ENCODE assay signal across 8 cellular contexts in the genomic region with DNA sequence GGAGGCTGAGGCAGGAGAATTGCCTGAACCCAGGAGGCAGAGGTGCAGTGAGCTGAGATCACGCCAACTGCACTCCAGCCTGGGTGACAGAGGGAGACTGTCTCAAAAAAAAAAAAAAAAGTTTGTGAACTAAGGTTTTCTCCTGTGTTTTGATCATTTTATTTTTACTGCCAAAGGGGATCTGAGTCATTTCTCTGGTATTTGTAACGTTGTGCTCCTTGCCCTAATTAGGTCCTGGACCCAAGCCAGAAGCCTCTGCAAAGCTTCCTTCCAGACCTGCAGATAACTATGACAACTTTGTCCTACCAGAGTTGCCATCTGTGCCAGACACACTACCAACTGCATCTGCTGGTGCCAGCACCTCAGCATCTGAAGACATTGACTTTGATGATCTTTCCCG. TPM values are rescaled to one million over a fixed set of nuclear protein-coding genes. Genes with fewer than 3 reads are reported as not detected.
DNase-seq lines count a peak whose midpoint lies in the region; ATAC-seq and TF ChIP-seq lines count a peak whose summit lies in the region.

No MANE protein-coding gene starts in this region.

- H4K20me1 ChIP-seq in mammary epithelial cell (ENCODE audit: insufficient read depth, low read length) = no peaks in the 10 kb centered on the region

- H3K27ac ChIP-seq in A673 (ENCODE audit: low read depth, low read length, poor library complexity, severe bottlenecking) = no peak overlapping the region
- H3K27ac ChIP-seq in mammary epithelial cell (ENCODE audit: insufficient read depth, low read depth, low read length) = no peak overlapping the region
- peak overlapping the region in 1 of 2 donors; percentile 71 for H3K27ac ChIP-seq in lung (ENCODE audit: low read depth in 1 of 2, low read length in 1 of 2)

- H3K4me3 ChIP-seq in A673 (ENCODE audit: low read depth, low read length, poor library complexity, severe bottlenecking) (no peak overlapping the region), mammary epithelial cell (replicated peaks in 1 of 3; ENCODE audit: insufficient read depth in 1 of 3, low read depth in 2 of 3, low read length in 3 of 3) (no peak overlapping the region), lung (no peak overlapping the region)

- no peak overlapping the region for H3K4me2 ChIP-seq in mammary epithelial cell (ENCODE audit: insufficient read depth, low read depth, low read length)

- H3K9me3 Mint-ChIP-seq in WTC11 = no peaks in the 10 kb centered on the region

- no peaks in the 10 kb centered on the region for H3K4me1 Mint-ChIP-seq in WTC11

- ATAC-seq in lung (ENCODE audit: insufficient read depth, low FRiP score) = peak; percentile 34
- ATAC-seq in HG03097 (IDR thresholded peaks at IDR 0.05; ENCODE audit: low FRiP score, unreplicated experiment) = no peak
- no peak for ATAC-seq in WTC11

- H3K4me1 ChIP-seq in A673 (ENCODE audit: insufficient read depth, low read length, poor library complexity, severe bottlenecking) = peaks cover 27% of the 10 kb centered on the region
- H3K4me1 ChIP-seq in mammary epithelial cell (ENCODE audit: insufficient read depth, low read length) = peaks cover 32% of the 10 kb centered on the region
- H3K4me1 ChIP-seq in lung (ENCODE audit: control insufficient read depth in 2 of 2, insufficient read depth in 2 of 2, low read length in 2 of 2) = peaks cover 4 to 31% of the 10 kb centered on the region in 2 donors

- H3K36me3 ChIP-seq in A673 (ENCODE audit: insufficient read depth, low read length, poor library complexity, severe bottlenecking) = peaks cover 77% of the 10 kb centered on the region
- peaks cover 31% of the 10 kb centered on the region for H3K36me3 ChIP-seq in mammary epithelial cell (ENCODE audit: insufficient read depth, low read length)
- peaks cover 24 to 32% of the 10 kb centered on the region in 2 donors for H3K36me3 ChIP-seq in lung (ENCODE audit: control insufficient read depth in 2 of 2, insufficient read depth in 2 of 2, low read length in 2 of 2)

- in situ Hi-C loops in mammary epithelial cell (cut with MboI; ENCODE audit: low sequenced_read_pairs in 2 of 2) = no loop called here

- no peak for TF ChIP-seq EP300 in Ishikawa (IDR thresholded peaks at IDR 0.05; ENCODE audit: borderline replicate concordance)

- POLR2A ChIA-PET in A673 (lab: Charles Lee; ENCODE audit: low non-redundant PET) (no interaction called here), WTC11 (lab: Charles Lee) (no interaction called here)

- H3K4me3 Mint-ChIP-seq in WTC11 = no peak overlapping the region

- peaks cover 54% of the 10 kb centered on the region for H3K79me2 ChIP-seq in mammary epithelial cell (ENCODE audit: insufficient read depth, low read length)

- no TSS peak for BruUV-seq in A673 (replicated peaks; lab: Mats Ljungman, UMichigan)
- no TSS peak for BruUV-seq in mammary epithelial cell (replicated peaks; lab: Mats Ljungman, UMichigan)

- DNase-seq in A673 (ENCODE audit: low spot score) (peak; percentile 92), mammary epithelial cell (peak; percentile 81), lung (ENCODE audit: low spot score) (peak; percentile 34), activated gamma-delta T cell (lab: John Stamatoyannopoulos, UW) (no peak), WTC11 (ENCODE audit: low spot score) (no peak), GM19238 (ENCODE audit: insufficient read length, low spot score) (no peak)

- peaks cover 79% of the 10 kb centered on the region for H3K36me3 Mint-ChIP-seq in WTC11

- H3K27me3 Mint-ChIP-seq in WTC11 (ENCODE audit: low read depth) = no peaks in the 10 kb centered on the region

- WGBS in mammary epithelial cell (ENCODE audit: low coverage, missing lambda C conversion rate) = 8% methylated on average over 3 of the region's 3 CpGs
- 39 to 53% methylated on average over 3 of the region's 3 CpGs for WGBS in lung, 2 donors

- no peak overlapping the region for H2AFZ ChIP-seq in mammary epithelial cell (ENCODE audit: low read depth, low read length)

- H3K9me3 ChIP-seq in A673 (ENCODE audit: low read depth, low read length, poor library complexity, severe bottlenecking) = no peaks in the 10 kb centered on the region
- no peaks in the 10 kb centered on the region for H3K9me3 ChIP-seq in mammary epithelial cell (replicated peaks; ENCODE audit: insufficient read depth, low read length)
- no peaks in the 10 kb centered on the region for H3K9me3 ChIP-seq in lung (ENCODE audit: control insufficient read depth in 2 of 2, insufficient read depth in 1 of 2, low read length in 1 of 2)

- no peak for TF ChIP-seq RAD21 in Ishikawa (IDR thresholded peaks at IDR 0.05; ENCODE audit: low read depth)

- H3K27me3 ChIP-seq in A673 (replicated peaks; ENCODE audit: insufficient read depth, low read depth, low read length, poor library complexity) (no peaks in the 10 kb centered on the region), mammary epithelial cell (ENCODE audit: insufficient read depth, low read length) (no peaks in the 10 kb centered on the region), lung (ENCODE audit: control insufficient read depth, insufficient read depth) (no peaks in the 10 kb centered on the region)

- intact Hi-C loops in A673 (cut with micrococcal nuclease; ENCODE audit: unreplicated experiment) (no loop called here), mammary epithelial cell (cut with micrococcal nuclease) (no loop called here)

- no peak for TF ChIP-seq CTCF in A673 (conservative IDR thresholded peaks at IDR 0.05; ENCODE audit: low read depth, low read length)
- TF ChIP-seq CTCF in mammary epithelial cell (conservative IDR thresholded peaks at IDR 0.05 in 1 of 2, IDR thresholded peaks at IDR 0.05 in 1 of 2; ENCODE audit: extremely low read depth in 1 of 2, insufficient read depth in 1 of 2, low read depth in 1 of 2, low read length in 2 of 2) = no peak
- TF ChIP-seq CTCF in lung (IDR thresholded peaks at IDR 0.05; ENCODE audit: control extremely low read depth, extremely low read depth) = no peak
- TF ChIP-seq CTCF in WTC11 (IDR thresholded peaks at IDR 0.05) = no peak

- no peak overlapping the region for H3K27ac Mint-ChIP-seq in WTC11

- H3K9ac ChIP-seq in mammary epithelial cell (ENCODE audit: insufficient read depth, low read length) = no peak overlapping the region

- dilution Hi-C loops in mammary epithelial cell (cut with HindIII; ENCODE audit: low sequenced_read_pairs) = no loop called here

- CTCF ChIA-PET in A673 (lab: Charles Lee) (interaction anchor here (0.7 kb wide), 2 partner anchors 31 to 181 kb away, joined by 3 to 7 read pairs; no protein-coding TSS in a partner anchor), mammary epithelial cell (lab: Charles Lee; ENCODE audit: low non-redundant PET) (no interaction called here), WTC11 (lab: Charles Lee) (no interaction called here)

TF ChIP-seq in Ishikawa, 13 proteins besides CTCF, POLR2A, EP300 and RAD21 (continues in another document):
- TF ChIP-seq FOXM1 (IDR thresholded peaks at IDR 0.05; ENCODE audit: borderline replicate concordance, low read depth) (no peak), CEBPB (IDR thresholded peaks at IDR 0.05) (no peak), TEAD4 (IDR thresholded peaks at IDR 0.05) (peak; percentile 46; the same call in 1 of the 2 replicates), NFIC (IDR thresholded peaks at IDR 0.05) (peak; percentile 72)
- TF ChIP-seq, protein P1, sequence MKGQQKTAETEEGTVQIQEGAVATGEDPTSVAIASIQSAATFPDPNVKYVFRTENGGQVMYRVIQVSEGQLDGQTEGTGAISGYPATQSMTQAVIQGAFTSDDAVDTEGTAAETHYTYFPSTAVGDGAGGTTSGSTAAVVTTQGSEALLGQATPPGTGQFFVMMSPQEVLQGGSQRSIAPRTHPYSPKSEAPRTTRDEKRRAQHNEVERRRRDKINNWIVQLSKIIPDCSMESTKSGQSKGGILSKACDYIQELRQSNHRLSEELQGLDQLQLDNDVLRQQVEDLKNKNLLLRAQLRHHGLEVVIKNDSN (IDR thresholded peaks at IDR 0.05) = no peak

TF ChIP-seq in WTC11, 78 proteins besides CTCF, POLR2A, EP300 and RAD21 (continues in another document):
- TF ChIP-seq TCF7 (CRISPR knock-in tag; IDR thresholded peaks at IDR 0.05; ENCODE audit: low read depth) (no peak), SOX15 (CRISPR knock-in tag; IDR thresholded peaks at IDR 0.05) (no peak), ZNF416 (CRISPR knock-in tag; IDR thresholded peaks at IDR 0.05) (no peak), NR2C2 (CRISPR knock-in tag; IDR thresholded peaks at IDR 0.05) (no peak)
- TF ChIP-seq, protein P2, sequence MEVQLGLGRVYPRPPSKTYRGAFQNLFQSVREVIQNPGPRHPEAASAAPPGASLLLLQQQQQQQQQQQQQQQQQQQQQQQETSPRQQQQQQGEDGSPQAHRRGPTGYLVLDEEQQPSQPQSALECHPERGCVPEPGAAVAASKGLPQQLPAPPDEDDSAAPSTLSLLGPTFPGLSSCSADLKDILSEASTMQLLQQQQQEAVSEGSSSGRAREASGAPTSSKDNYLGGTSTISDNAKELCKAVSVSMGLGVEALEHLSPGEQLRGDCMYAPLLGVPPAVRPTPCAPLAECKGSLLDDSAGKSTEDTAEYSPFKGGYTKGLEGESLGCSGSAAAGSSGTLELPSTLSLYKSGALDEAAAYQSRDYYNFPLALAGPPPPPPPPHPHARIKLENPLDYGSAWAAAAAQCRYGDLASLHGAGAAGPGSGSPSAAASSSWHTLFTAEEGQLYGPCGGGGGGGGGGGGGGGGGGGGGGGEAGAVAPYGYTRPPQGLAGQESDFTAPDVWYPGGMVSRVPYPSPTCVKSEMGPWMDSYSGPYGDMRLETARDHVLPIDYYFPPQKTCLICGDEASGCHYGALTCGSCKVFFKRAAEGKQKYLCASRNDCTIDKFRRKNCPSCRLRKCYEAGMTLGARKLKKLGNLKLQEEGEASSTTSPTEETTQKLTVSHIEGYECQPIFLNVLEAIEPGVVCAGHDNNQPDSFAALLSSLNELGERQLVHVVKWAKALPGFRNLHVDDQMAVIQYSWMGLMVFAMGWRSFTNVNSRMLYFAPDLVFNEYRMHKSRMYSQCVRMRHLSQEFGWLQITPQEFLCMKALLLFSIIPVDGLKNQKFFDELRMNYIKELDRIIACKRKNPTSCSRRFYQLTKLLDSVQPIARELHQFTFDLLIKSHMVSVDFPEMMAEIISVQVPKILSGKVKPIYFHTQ (CRISPR knock-in tag; IDR thresholded peaks at IDR 0.05) = no peak

RNA-seq across cellular contexts. Expression of gene IST1, which starts 32.1 kb away (rescaled TPM):
- total RNA-seq in A673 (2021) = 206 TPM in 2 replicates
- total RNA-seq in mammary epithelial cell = 100 to 1,000 TPM; 123 to 203 TPM
- polyA plus RNA-seq in mammary epithelial cell = 134 TPM
- polyA minus RNA-seq in mammary epithelial cell = 98.4 TPM
- 100 to 1,000 TPM; 150 to 236 TPM for total RNA-seq in lung
- polyA plus RNA-seq in lung = 100 to 1,000 TPM in 1 of 2 donors, 10 to 100 TPM in 1; 77.4 to 143 TPM
- 255 to 272 TPM (median 268 TPM) in 3 replicates for total RNA-seq in WTC11 (2021)

RNA-seq across cellular contexts. Expression of gene ZNF821, which starts 43.4 kb away (rescaled TPM):
- total RNA-seq in A673 (2021) = 11.1 and 17.9 TPM in 2 replicates
- total RNA-seq in mammary epithelial cell = 1 to 10 TPM; 5.6 to 6.2 TPM
- 3.0 TPM for polyA plus RNA-seq in mammary epithelial cell
- polyA minus RNA-seq in mammary epithelial cell = not detected
- 1 to 10 TPM; 9.4 to 9.8 TPM for total RNA-seq in lung
- 1 to 10 TPM; 3.7 to 4.0 TPM for polyA plus RNA-seq in lung
- total RNA-seq in WTC11 (2021) = 14.1 to 16.2 TPM (median 15.4 TPM) in 3 replicates

Comparison
In these comparisons a context has a peak if more than half of its experiments do, and no peak if none do; other contexts are left out.
1. DNase-seq: peak in A673 (single experiment), mammary epithelial cell (single experiment) and lung (single experiment); none in activated gamma-delta T cell (single experiment), WTC11 (single experiment) and GM19238 (single experiment).